14 cellular contexts compared by ENCODE assay signal in genomic region chr16:70635356-70636016, GRCh38. TPM values are rescaled to one million over a fixed set of nuclear protein-coding genes. Genes with fewer than 3 reads are reported as not detected.
A peak's percentile ranks its signal among the peaks of the same experiment; 100 is the strongest.
DNase-seq lines count a peak whose midpoint lies in the region; ATAC-seq and TF ChIP-seq lines count a peak whose summit lies in the region.
"Had no signal": no experiment of that assay in that cellular context is flagged by ENCODE, and none has a peak within 500 bp of the region (broad histone marks: within the 10 kb centered on the region; RNA-seq: fewer than 3 reads in every experiment).

No MANE protein-coding gene starts in this region.

- H3K4me1 ChIP-seq in NT2/D1 (ENCODE audit: insufficient read depth, insufficient read length) (peaks cover 2% of the 10 kb centered on the region), ectodermal cell (ENCODE audit: control insufficient read depth, insufficient read depth, low read length) (no peaks in the 10 kb centered on the region)
- H3K4me1 ChIP-seq: uterus had no signal

- DNase-seq in AG20443 (ENCODE audit: low spot score) (peak; percentile 72), NT2/D1 (ENCODE audit: low read depth, low spot score) (peak; percentile 25), nephron progenitor cell (peak; percentile 45), middle frontal gyrus (ENCODE audit: extremely low spot score, low spot score) (no peak)
- no peak for DNase-seq in activated CD4-positive, alpha-beta T cell treated with anti-CD3 and anti-CD28 coated beads for 48 hours
- DNase-seq: CD4-positive, alpha-beta T cell; effector CD4-positive, alpha-beta T cell; immature natural killer cell; NCI-H1417 treated with DMSO at 0.1 percent for 48 hours; uterus had no signal

- no peak for TF ChIP-seq CTCF in nephron progenitor cell (IDR thresholded peaks at IDR 0.05)

- WGBS in ectodermal cell, 2 experiments = 23 to 31% methylated on average over 3 of the region's 5 CpGs

- peaks cover 8% of the 10 kb centered on the region; the same call in 1 of the 2 replicates for H3K9me3 ChIP-seq in NT2/D1 (ENCODE audit: insufficient read depth, low read length)
- H3K9me3 ChIP-seq in ectodermal cell (ENCODE audit: control insufficient read depth, low read length) = no peaks in the 10 kb centered on the region
- H3K9me3 ChIP-seq: uterus had no signal

- H3K4me1 Mint-ChIP-seq in nephron progenitor cell = peaks cover 5% of the 10 kb centered on the region
- H3K4me1 Mint-ChIP-seq: immature natural killer cell had no signal

- H3K36me3 Mint-ChIP-seq in nephron progenitor cell (ENCODE audit: low read depth) = no peaks in the 10 kb centered on the region
- H3K36me3 Mint-ChIP-seq: immature natural killer cell had no signal

- H3K4me3 ChIP-seq in NT2/D1 (ENCODE audit: insufficient read length, low read depth) (no peak overlapping the region), ectodermal cell (ENCODE audit: insufficient read depth, low read depth, low read length) (no peak overlapping the region)
- H3K4me3 ChIP-seq: uterus had no signal

- H3K27me3 Mint-ChIP-seq in nephron progenitor cell (ENCODE audit: low read depth, poor library complexity) = peaks cover 14% of the 10 kb centered on the region
- H3K27me3 Mint-ChIP-seq: CD4-positive, alpha-beta T cell had no signal

- no peak overlapping the region for H3K4me3 Mint-ChIP-seq in nephron progenitor cell
- H3K4me3 Mint-ChIP-seq: CD4-positive, alpha-beta T cell; immature natural killer cell had no signal

- no peak overlapping the region for H3K27ac Mint-ChIP-seq in nephron progenitor cell
- H3K27ac Mint-ChIP-seq: CD4-positive, alpha-beta T cell; immature natural killer cell had no signal

- H3K27ac ChIP-seq in ectodermal cell (ENCODE audit: insufficient read depth, low read depth, low read length, poor library complexity, severe bottlenecking) = peak overlapping the region; percentile 80
- H3K27ac ChIP-seq: uterus had no signal

- ATAC-seq in GM19351 (IDR thresholded peaks at IDR 0.05; ENCODE audit: unreplicated experiment) (no peak), HG02981 (IDR thresholded peaks at IDR 0.05; ENCODE audit: unreplicated experiment) (no peak)
- ATAC-seq: Panc1 had no signal

- H3K9me3 Mint-ChIP-seq in nephron progenitor cell = peaks cover 7% of the 10 kb centered on the region
- H3K9me3 Mint-ChIP-seq: CD4-positive, alpha-beta T cell had no signal

- no peaks in the 10 kb centered on the region for H3K36me3 ChIP-seq in NT2/D1 (ENCODE audit: insufficient read depth, insufficient read length, low read length)
- H3K36me3 ChIP-seq in ectodermal cell (ENCODE audit: control insufficient read depth, insufficient read depth, low read length) = no peaks in the 10 kb centered on the region
- H3K36me3 ChIP-seq: uterus had no signal

- H3K27me3 ChIP-seq in NT2/D1 (ENCODE audit: insufficient read depth, insufficient read length) (no peaks in the 10 kb centered on the region), ectodermal cell (ENCODE audit: control insufficient read depth, insufficient read depth, low read length, poor library complexity, severe bottlenecking) (no peaks in the 10 kb centered on the region)
- H3K27me3 ChIP-seq: uterus had no signal

- H3K9ac ChIP-seq in NT2/D1 (ENCODE audit: insufficient read length, low read depth) = no peak overlapping the region

RNA-seq across cellular contexts. Expression of gene IL34, which starts 10.9 kb away (rescaled TPM):
- not detected for polyA plus RNA-seq in ectodermal cell (2013, experiment 1 of 4)
- polyA plus RNA-seq in ectodermal cell (2013, experiment 2 of 4) = 0.12 TPM
- not detected for polyA plus RNA-seq in ectodermal cell (2013, experiment 3 of 4)
- not detected for polyA plus RNA-seq in ectodermal cell (2013, experiment 4 of 4)
- polyA plus RNA-seq: immature natural killer cell had no signal

RNA-seq across cellular contexts. Expression of gene MTSS2, which starts 50.4 kb away (rescaled TPM):
- 83.6 TPM for polyA plus RNA-seq in ectodermal cell (2013, experiment 1 of 4)
- polyA plus RNA-seq in ectodermal cell (2013, experiment 2 of 4) = 65.7 TPM
- polyA plus RNA-seq in ectodermal cell (2013, experiment 3 of 4) = 67.5 TPM
- polyA plus RNA-seq in ectodermal cell (2013, experiment 4 of 4) = 64.8 TPM
- polyA plus RNA-seq: immature natural killer cell had no signal

Comparison
In these comparisons a context has a peak if more than half of its experiments do, and no peak if none do; other contexts are left out.
1. DNase-seq: peak in AG20443 (single experiment), NT2/D1 (single experiment) and nephron progenitor cell (single experiment); none in activated CD4-positive, alpha-beta T cell treated with anti-CD3 and anti-CD28 coated beads for 48 hours (single experiment) and middle frontal gyrus (single experiment).